ENCODE assay signal across 25 cellular contexts in the genomic region with DNA sequence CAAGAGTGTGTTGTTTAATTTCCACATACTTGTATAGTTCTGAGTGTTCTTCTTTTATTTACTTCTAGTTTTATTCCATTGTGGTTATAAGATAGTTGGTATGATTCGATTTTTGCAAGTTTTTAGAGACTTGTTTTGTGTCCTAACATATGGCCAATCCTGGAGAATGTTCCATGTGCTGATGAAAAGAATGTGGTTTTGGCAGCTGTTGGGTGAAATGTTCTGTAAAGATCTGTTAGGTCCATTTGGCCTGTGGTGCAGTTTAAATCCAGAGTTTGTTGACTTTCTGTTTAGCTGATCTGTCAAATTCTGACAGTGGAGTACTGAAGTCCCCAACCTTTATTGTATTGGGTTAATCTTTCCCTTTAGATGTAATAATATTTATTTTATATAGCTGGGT. TPM values are rescaled to one million over a fixed set of nuclear protein-coding genes. Genes with fewer than 3 reads are reported as not detected.
"Had no signal": no experiment of that assay in that cellular context is flagged by ENCODE, and none has a peak within 500 bp of the region (broad histone marks: within the 10 kb centered on the region; RNA-seq: fewer than 3 reads in every experiment).

No MANE protein-coding gene starts in this region.

- H3K4me3 Mint-ChIP-seq: activated B cell treated with CpG ODN at 0.5 μM for 24 hours; activated CD8-positive, alpha-beta memory T cell treated with anti-CD3 and anti-CD28 coated beads, Interleukin-2, amount 10 ng/mL, durations not matched to agents 7 days and 5 days; activated CD8-positive, alpha-beta T cell treated with anti-CD3 and anti-CD28 coated beads, Interleukin-2, amount 10 ng/mL, durations not matched to agents 7 days and 5 days; activated naive CD4-positive, alpha-beta T cell treated with anti-CD3 and anti-CD28 coated beads, Interleukin-2, amount 10 ng/mL, durations not matched to agents 7 days and 5 days; central memory CD8-positive, alpha-beta T cell; T-helper 17 cell; T-helper 2 cell treated with Interferon-gamma antibody and Interleukin-4, amounts not matched to agents 5 μg/mL and 100 μg/mL, for 36 hours had no signal

- H3K27ac Mint-ChIP-seq: activated B cell treated with CpG ODN at 0.5 μM for 24 hours; activated CD8-positive, alpha-beta memory T cell treated with anti-CD3 and anti-CD28 coated beads, Interleukin-2, amount 10 ng/mL, durations not matched to agents 7 days and 5 days; activated CD8-positive, alpha-beta T cell treated with anti-CD3 and anti-CD28 coated beads, Interleukin-2, amount 10 ng/mL, durations not matched to agents 7 days and 5 days; activated naive CD4-positive, alpha-beta T cell treated with anti-CD3 and anti-CD28 coated beads, Interleukin-2, amount 10 ng/mL, durations not matched to agents 7 days and 5 days; activated naive CD4-positive, alpha-beta T cell treated with anti-CD3 and anti-CD28 coated beads, Interleukin-2, amount 50 U/mL, for 72 hours; T-helper 17 cell; T-helper 2 cell treated with Interferon-gamma antibody and Interleukin-4, amounts not matched to agents 5 μg/mL and 100 μg/mL, for 36 hours had no signal

- H3K4me1 Mint-ChIP-seq: activated CD8-positive, alpha-beta memory T cell treated with anti-CD3 and anti-CD28 coated beads, Interleukin-2, amount 10 ng/mL, durations not matched to agents 7 days and 5 days; activated naive CD4-positive, alpha-beta T cell treated with anti-CD3 and anti-CD28 coated beads, Interleukin-2, amount 10 ng/mL, durations not matched to agents 7 days and 5 days; central memory CD8-positive, alpha-beta T cell; T-helper 17 cell had no signal

- DNase-seq: activated B cell treated with CpG ODN at 0.5 μM for 24 hours; activated CD4-positive, alpha-beta T cell treated with anti-CD3 and anti-CD28 coated beads for 48 hours; activated CD4-positive, alpha-beta T cell treated with anti-CD3 and anti-CD28 coated beads, Interleukin-2, amount 50 U/mL, for 1 hour; activated CD4-positive, alpha-beta T cell treated with anti-CD3 and anti-CD28 coated beads, Interleukin-2, amount 50 U/mL, for 48 hours; activated CD8-positive, alpha-beta memory T cell treated with anti-CD3 and anti-CD28 coated beads, Interleukin-2, amount 10 ng/mL, durations not matched to agents 7 days and 5 days; activated CD8-positive, alpha-beta memory T cell treated with anti-CD3 and anti-CD28 coated beads, Interleukin-2, amount 50 U/mL, for 4 hours; activated CD8-positive, alpha-beta T cell treated with anti-CD3 and anti-CD28 coated beads, Interleukin-2, amount 10 ng/mL, durations not matched to agents 7 days and 5 days; activated gamma-delta T cell; activated naive CD4-positive, alpha-beta T cell; activated naive CD4-positive, alpha-beta T cell treated with anti-CD3 and anti-CD28 coated beads, Interleukin-2, amount 10 ng/mL, durations not matched to agents 7 days and 5 days; activated T-cell treated with anti-CD3 and anti-CD28 coated beads, Interleukin-2, amount 50 U/mL, for 1 hour; activated T-cell treated with anti-CD3 and anti-CD28 coated beads, Interleukin-2, amount 50 U/mL, for 48 hours; brain microvascular endothelial cell; effector CD8-positive, alpha-beta T cell; esophagus squamous epithelium; foreskin fibroblast; glutamatergic neuron; heart left ventricle; T-helper 1 cell; T-helper 17 cell; T1000; WERI-Rb-1 had no signal

RNA-seq across cellular contexts. Expression of a gene that starts 22.5 kb away (rescaled TPM):
- total RNA-seq: activated CD8-positive, alpha-beta T cell treated with anti-CD3 and anti-CD28 coated beads, Interleukin-2, amount 10 ng/mL, durations not matched to agents 7 days and 5 days had no signal
